19 cellular contexts compared by ENCODE assay signal in the genomic region with DNA sequence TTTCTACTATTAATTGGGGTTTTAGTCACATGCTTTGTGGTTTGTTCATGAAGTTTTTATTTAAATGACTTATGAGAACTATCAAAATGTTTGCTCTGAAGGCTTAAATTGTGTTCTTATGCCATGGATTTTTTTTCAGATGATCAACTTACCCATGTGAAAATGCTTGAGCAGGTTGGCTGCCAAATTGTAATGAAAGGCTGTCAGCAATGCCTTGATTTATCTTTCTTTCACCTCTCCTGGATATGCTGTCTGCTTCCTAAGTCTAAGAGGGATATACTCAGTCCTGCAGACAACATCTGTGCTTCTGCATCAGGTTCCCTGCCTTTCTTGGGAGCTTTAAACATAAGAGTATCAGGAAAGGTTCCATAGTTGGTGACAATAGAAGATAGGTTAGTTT. TPM values are rescaled to one million over a fixed set of nuclear protein-coding genes. Genes with fewer than 3 reads are reported as not detected.
DNase-seq lines count a peak whose midpoint lies in the region; ATAC-seq and TF ChIP-seq lines count a peak whose summit lies in the region.
"Had no signal": no experiment of that assay in that cellular context is flagged by ENCODE, and none has a peak within 500 bp of the region (broad histone marks: within the 10 kb centered on the region; RNA-seq: fewer than 3 reads in every experiment).

No MANE protein-coding gene starts in this region.

- in situ Hi-C loops in ACHN (cut with HindIII; ENCODE audit: low pct_ligation_motif_present, low pct_unique_long_range_greater_than_20kb, low sequenced_read_pairs): no loop called here

- no peak overlapping the region for H3K4me3 Mint-ChIP-seq in glutamatergic neuron (ENCODE audit: unreplicated experiment)
- H3K4me3 Mint-ChIP-seq: CD8-positive, alpha-beta T cell had no signal

- no peak overlapping the region for H3K4me3 ChIP-seq in fibroblast of villous mesenchyme (ENCODE audit: low read depth, low read length)

- ATAC-seq in GM18511 (IDR thresholded peaks at IDR 0.05; ENCODE audit: unreplicated experiment): peak; percentile 6
- no peak for ATAC-seq in HG03196 (IDR thresholded peaks at IDR 0.05; ENCODE audit: unreplicated experiment)
- no peak for ATAC-seq in GM21360 (IDR thresholded peaks at IDR 0.05; ENCODE audit: unreplicated experiment)
- ATAC-seq: CD8-positive, alpha-beta T cell; HCT116 had no signal

- peak; percentile 24 for DNase-seq in ACHN
- DNase-seq in NCI-H446 treated with DMSO at 0.1 percent for 48 hours (lab: John Stamatoyannopoulos, UW): peak; percentile 49
- peak; percentile 60 for DNase-seq in fibroblast of villous mesenchyme (ENCODE audit: low read depth)
- no peak for DNase-seq in glutamatergic neuron
- no peak for DNase-seq in activated naive CD4-positive, alpha-beta T cell (lab: John Stamatoyannopoulos, UW)
- DNase-seq: BE2C; CD8-positive, alpha-beta T cell; EL; MM.1S; NCI-H1105; NCI-H187; NCI-H524; Right ventricle myocardium superior; SK-N-SH; T-helper 1 cell had no signal

- H3K36me3 Mint-ChIP-seq in glutamatergic neuron (ENCODE audit: unreplicated experiment): peaks cover 10% of the 10 kb centered on the region
- H3K36me3 Mint-ChIP-seq: CD8-positive, alpha-beta T cell had no signal

- peaks cover 9% of the 10 kb centered on the region for H3K27me3 Mint-ChIP-seq in glutamatergic neuron (ENCODE audit: unreplicated experiment)

- TF ChIP-seq CTCF in fibroblast of villous mesenchyme (IDR thresholded peaks at IDR 0.05; ENCODE audit: insufficient read depth, low read depth, low read length) (no peak), glutamatergic neuron (IDR thresholded peaks at IDR 0.05; ENCODE audit: partially characterized antibody, unreplicated experiment) (no peak)

- H3K9me3 Mint-ChIP-seq in glutamatergic neuron (ENCODE audit: unreplicated experiment): peaks cover 8% of the 10 kb centered on the region
- H3K9me3 Mint-ChIP-seq: CD8-positive, alpha-beta T cell had no signal

- no peak overlapping the region for H3K27ac Mint-ChIP-seq in glutamatergic neuron (ENCODE audit: unreplicated experiment)
- H3K27ac Mint-ChIP-seq: CD8-positive, alpha-beta T cell had no signal

- H3K4me1 Mint-ChIP-seq in glutamatergic neuron (ENCODE audit: low read depth, unreplicated experiment): peaks cover 52% of the 10 kb centered on the region

RNA-seq across cellular contexts. Expression of a gene that starts 50.7 kb away (rescaled TPM):
- total RNA-seq in fibroblast of villous mesenchyme (17.3 and 20.0 TPM in 2 replicates), glutamatergic neuron (ENCODE audit: unreplicated experiment) (166 TPM)

Comparison
In these comparisons a context has a peak if more than half of its experiments do, and no peak if none do; other contexts are left out.
1. DNase-seq: peak in ACHN (single experiment), NCI-H446 treated with DMSO at 0.1 percent for 48 hours (single experiment) and fibroblast of villous mesenchyme (single experiment); none in glutamatergic neuron (single experiment) and activated naive CD4-positive, alpha-beta T cell (0 of 4).